17 cellular contexts compared by ENCODE assay signal in genomic region chr13:44930280-44930679, GRCh38. TPM values are rescaled to one million over a fixed set of nuclear protein-coding genes. Genes with fewer than 3 reads are reported as not detected.
DNase-seq lines count a peak whose midpoint lies in the region; ATAC-seq, FAIRE-seq and TF ChIP-seq lines count a peak whose summit lies in the region.
"Had no signal": no experiment of that assay in that cellular context is flagged by ENCODE, and none has a peak within 500 bp of the region (broad histone marks: within the 10 kb centered on the region; RNA-seq: fewer than 3 reads in every experiment).

No MANE protein-coding gene starts in this region.

- H3K4me2 ChIP-seq in H1 (ENCODE audit: insufficient read depth in 1 of 2, low read depth in 2 of 2, low read length in 2 of 2) (no peak overlapping the region), SK-N-SH (no peak overlapping the region), trophoblast cell (ENCODE audit: low read length) (no peak overlapping the region)

- H4K8ac ChIP-seq in H1 (ENCODE audit: extremely low read depth, insufficient read depth, low read length): no peak overlapping the region
- H4K8ac ChIP-seq in trophoblast cell (ENCODE audit: low read depth, low read length): no peak overlapping the region

- TF ChIP-seq RAD21 in H1 (IDR thresholded peaks at IDR 0.05 in 1 of 2, conservative IDR thresholded peaks at IDR 0.05 in 1 of 2; ENCODE audit: low read depth in 2 of 2, low read length in 2 of 2) (no peak), SK-N-SH (IDR thresholded peaks at IDR 0.05; ENCODE audit: low read length) (no peak)

- H3K9ac ChIP-seq in H1 (replicated peaks in 1 of 4; ENCODE audit: extremely low read depth in 1 of 4, low read depth in 3 of 4, low read length in 3 of 4): no peak overlapping the region
- H3K9ac ChIP-seq in SK-N-SH: no peak overlapping the region
- no peak overlapping the region for H3K9ac ChIP-seq in trophoblast cell (ENCODE audit: low read length)

- no peaks in the 10 kb centered on the region for H3K23me2 ChIP-seq in H1 (ENCODE audit: low read depth, low read length)

- H3K27ac ChIP-seq in H1 (ENCODE audit: low read depth, low read length): no peak overlapping the region
- H3K27ac ChIP-seq in SK-N-SH (ENCODE audit: low read depth in 2 of 2, low read length in 1 of 2): no peak overlapping the region
- H3K27ac ChIP-seq in trophoblast cell (ENCODE audit: low read depth, low read length): no peak overlapping the region

- H2BK5ac ChIP-seq in H1 (ENCODE audit: low read depth, low read length) (no peak overlapping the region), trophoblast cell (ENCODE audit: low read depth, low read length, poor library complexity) (no peak overlapping the region)

- no peaks in the 10 kb centered on the region for H3K9me3 Mint-ChIP-seq in stimulated activated effector memory CD8-positive, alpha-beta T cell treated with anti-CD3 and anti-CD28 coated beads, Interleukin-12 subunit alpha, Interleukin-12 subunit beta, amount 100 ng/mL, for 72 hours

- H3K18ac ChIP-seq in H1 (ENCODE audit: extremely low read depth, low read length) (no peak overlapping the region), trophoblast cell (ENCODE audit: low read length) (no peak overlapping the region)

- peaks cover 0 to 6% (median 0%) of the 10 kb centered on the region in 4 experiments; a peak in 2 of 7 replicates for H3K4me1 ChIP-seq in H1 (replicated peaks in 1 of 4; ENCODE audit: control insufficient read depth in 3 of 4, insufficient read depth in 4 of 4, low read length in 3 of 4)
- H3K4me1 ChIP-seq in SK-N-SH (ENCODE audit: control insufficient read depth in 1 of 2, insufficient read depth in 2 of 2, low read depth in 1 of 2, low read length in 1 of 2): peaks cover 13 to 29% of the 10 kb centered on the region in 2 experiments
- peaks cover 0 to 5% of the 10 kb centered on the region in 2 experiments for H3K4me1 ChIP-seq in trophoblast cell (ENCODE audit: control insufficient read depth in 1 of 2, insufficient read depth in 2 of 2, low read length in 2 of 2)
- H3K4me1 ChIP-seq: Caco-2, HAP-1 had no signal

- H2AK5ac ChIP-seq in H1 (ENCODE audit: low read depth, low read length) (no peak overlapping the region), trophoblast cell (ENCODE audit: low read length) (no peak overlapping the region)

- no peak overlapping the region for H2BK20ac ChIP-seq in H1 (ENCODE audit: low read length)

- H3K9me3 ChIP-seq in H1 (ENCODE audit: insufficient read depth in 2 of 2, low read depth in 1 of 2, low read length in 1 of 2): no peaks in the 10 kb centered on the region
- no peaks in the 10 kb centered on the region for H3K9me3 ChIP-seq in SK-N-SH
- no peaks in the 10 kb centered on the region for H3K9me3 ChIP-seq in trophoblast cell (ENCODE audit: insufficient read depth, low read depth, low read length)
- H3K9me3 ChIP-seq: Caco-2, HAP-1 had no signal

- H3K79me2 ChIP-seq in H1 (ENCODE audit: control insufficient read depth in 1 of 2, insufficient read depth in 2 of 2, low read length in 2 of 2): no peaks in the 10 kb centered on the region
- no peaks in the 10 kb centered on the region for H3K79me2 ChIP-seq in SK-N-SH (ENCODE audit: insufficient read depth)
- no peaks in the 10 kb centered on the region for H3K79me2 ChIP-seq in trophoblast cell (ENCODE audit: control insufficient read depth, insufficient read depth, low read length, poor library complexity)

- peak; percentile 18 for DNase-seq in NCI-H69 (lab: John Stamatoyannopoulos, UW)
- DNase-seq in H1 (ENCODE audit: low read depth in 1 of 2, low spot score in 2 of 2): no peak
- peak; percentile 20 for DNase-seq in myocyte (ENCODE audit: low read depth)
- DNase-seq in stimulated activated effector memory CD8-positive, alpha-beta T cell treated with anti-CD3 and anti-CD28 coated beads, Interleukin-12 subunit alpha, Interleukin-12 subunit beta, amount 100 ng/mL, for 72 hours (ENCODE audit: low spot score in 2 of 2): no peak
- DNase-seq in cerebellar cortex (ENCODE audit: low spot score): no peak
- no peak for DNase-seq in SK-N-SH
- no peak for DNase-seq in activated T-cell treated with anti-CD3 and anti-CD28 coated beads for 4 hours
- no peak for DNase-seq in trophoblast cell
- DNase-seq: AML-193; Caco-2; MV-4-11; NCI-H1436 treated with DMSO at 0.1 percent for 48 hours; NCI-H2081; NCI-H524 treated with DMSO at 0.1 percent for 48 hours; NK-92 treated with Interleukin-12 subunit alpha and Interleukin-12 subunit beta, amount 100 ng/mL, for 24 hours had no signal

- no peak overlapping the region for H3K4me3 Mint-ChIP-seq in stimulated activated effector memory CD8-positive, alpha-beta T cell treated with anti-CD3 and anti-CD28 coated beads, Interleukin-12 subunit alpha, Interleukin-12 subunit beta, amount 100 ng/mL, for 72 hours

- no peak overlapping the region for H2BK15ac ChIP-seq in H1 (ENCODE audit: low read length)

- no peak overlapping the region for H3K4ac ChIP-seq in H1 (replicated peaks; ENCODE audit: insufficient read length, low read depth, low read length)
- no peak overlapping the region for H3K4ac ChIP-seq in trophoblast cell (ENCODE audit: low read depth, low read length)

- no peak overlapping the region for H4K12ac ChIP-seq in trophoblast cell (ENCODE audit: low read depth, low read length)

- no peak overlapping the region for H4K91ac ChIP-seq in H1 (replicated peaks; ENCODE audit: insufficient read length, low read length)
- no peak overlapping the region for H4K91ac ChIP-seq in trophoblast cell (ENCODE audit: low read depth, low read length)

- TF ChIP-seq POLR2A in H1 (IDR thresholded peaks at IDR 0.05; ENCODE audit: control extremely low read depth in 1 of 2, low read depth in 2 of 2, low read length in 2 of 2): no peak

- no peaks in the 10 kb centered on the region for H4K20me1 ChIP-seq in H1 (replicated peaks in 1 of 2; ENCODE audit: control insufficient read depth in 1 of 2, insufficient read depth in 2 of 2, low read length in 2 of 2)
- H4K20me1 ChIP-seq in SK-N-SH (ENCODE audit: insufficient read depth): no peaks in the 10 kb centered on the region

- WGBS in H1 (ENCODE audit: extremely low coverage in 1 of 2, insufficient coverage in 1 of 2, insufficient read length in 1 of 2, insufficient replicate concordance in 2 of 2, low coverage in 1 of 2, low lambda C conversion rate in 2 of 2, missing lambda C conversion rate in 1 of 2), 2 experiments: 92% methylated on average over 3 of the region's 3 CpGs; no CpG with 5 or more reads in 1 of the 2 experiments
- WGBS in SK-N-SH (ENCODE audit: low lambda C conversion rate): 88% methylated on average over 3 of the region's 3 CpGs
- WGBS in trophoblast cell (ENCODE audit: extremely low coverage, insufficient coverage, insufficient read length): no CpG with 5 or more reads among the region's 3 CpGs

- TF ChIP-seq EP300 in H1 (IDR thresholded peaks at IDR 0.05; ENCODE audit: borderline replicate concordance in 1 of 2, low read depth in 2 of 2, low read length in 2 of 2) (no peak), SK-N-SH (IDR thresholded peaks at IDR 0.05; ENCODE audit: borderline replicate concordance in 1 of 2, low read depth in 1 of 2, low read length in 1 of 2) (no peak)

- H4K5ac ChIP-seq in H1 (ENCODE audit: insufficient read length, low read depth, low read length): no peak overlapping the region

- peaks cover 7% of the 10 kb centered on the region for H3K4me1 Mint-ChIP-seq in stimulated activated effector memory CD8-positive, alpha-beta T cell treated with anti-CD3 and anti-CD28 coated beads, Interleukin-12 subunit alpha, Interleukin-12 subunit beta, amount 100 ng/mL, for 72 hours

- POLR2A ChIA-PET in H1 (lab: Charles Lee; ENCODE audit: partially characterized antibody) (interaction anchor here (1.3 kb wide), 2 partner anchors 9 to 12 kb away, joined by 3 read pairs; no protein-coding TSS in a partner anchor), SK-N-SH (lab: Yijun Ruan, JAX) (no interaction called here)

- H3K27ac Mint-ChIP-seq in stimulated activated effector memory CD8-positive, alpha-beta T cell treated with anti-CD3 and anti-CD28 coated beads, Interleukin-12 subunit alpha, Interleukin-12 subunit beta, amount 100 ng/mL, for 72 hours: peak overlapping the region; percentile 30

- H3K14ac ChIP-seq in H1 (ENCODE audit: insufficient read length) (no peak overlapping the region), trophoblast cell (ENCODE audit: low read length) (no peak overlapping the region)

- H3K79me1 ChIP-seq in H1 (ENCODE audit: low read depth, low read length): no peaks in the 10 kb centered on the region
- H3K79me1 ChIP-seq in trophoblast cell (ENCODE audit: low read length): no peaks in the 10 kb centered on the region

- TF ChIP-seq CTCF in H1 (IDR thresholded peaks at IDR 0.05; ENCODE audit: control extremely low read depth in 1 of 3, insufficient read depth in 1 of 3, low read depth in 1 of 3, low read length in 3 of 3) (no peak), SK-N-SH (IDR thresholded peaks at IDR 0.05) (no peak)

- H2AFZ ChIP-seq in H1 (ENCODE audit: low read length): 0 out of 2 replicates have a peak overlapping the region, but pooled peaks have one; percentile 3
- no peak overlapping the region for H2AFZ ChIP-seq in SK-N-SH (ENCODE audit: low read depth)
- no peak overlapping the region for H2AFZ ChIP-seq in trophoblast cell (ENCODE audit: insufficient read depth, low read length, poor library complexity)

- H2BK120ac ChIP-seq in H1 (replicated peaks; ENCODE audit: low read depth, low read length) (no peak overlapping the region), trophoblast cell (ENCODE audit: insufficient read depth, low read length, poor library complexity) (no peak overlapping the region)

- H3K56ac ChIP-seq in H1 (replicated peaks; ENCODE audit: insufficient read length, low read depth, low read length): no peak overlapping the region

- no peak for ATAC-seq in stimulated activated effector memory CD8-positive, alpha-beta T cell treated with anti-CD3 and anti-CD28 coated beads, Interleukin-12 subunit alpha, Interleukin-12 subunit beta, amount 100 ng/mL, for 72 hours
- ATAC-seq: Right ventricle myocardium inferior had no signal

- H3K36me3 ChIP-seq in H1 (ENCODE audit: control insufficient read depth in 2 of 4, insufficient read depth in 4 of 4, low read length in 3 of 4): no peaks in the 10 kb centered on the region
- H3K36me3 ChIP-seq in SK-N-SH (replicated peaks in 1 of 2; ENCODE audit: control insufficient read depth in 1 of 2, insufficient read depth in 2 of 2, low read length in 1 of 2): no peaks in the 10 kb centered on the region
- no peaks in the 10 kb centered on the region for H3K36me3 ChIP-seq in trophoblast cell (ENCODE audit: control insufficient read depth in 1 of 2, insufficient read depth in 2 of 2, low read length in 2 of 2)
- H3K36me3 ChIP-seq: HAP-1 had no signal

- H3K9me2 ChIP-seq in SK-N-SH: no peaks in the 10 kb centered on the region

- H3K36me3 Mint-ChIP-seq in stimulated activated effector memory CD8-positive, alpha-beta T cell treated with anti-CD3 and anti-CD28 coated beads, Interleukin-12 subunit alpha, Interleukin-12 subunit beta, amount 100 ng/mL, for 72 hours: peaks cover 5% of the 10 kb centered on the region

- H3K27me3 ChIP-seq in H1 (replicated peaks in 1 of 4; ENCODE audit: control insufficient read depth in 3 of 4, extremely low read depth in 1 of 4, insufficient read depth in 3 of 4, low read length in 3 of 4): no peaks in the 10 kb centered on the region
- no peaks in the 10 kb centered on the region for H3K27me3 ChIP-seq in SK-N-SH (ENCODE audit: insufficient read depth)
- no peaks in the 10 kb centered on the region for H3K27me3 ChIP-seq in trophoblast cell (ENCODE audit: insufficient read depth, low read length)

- no peak overlapping the region; the same call in 1 of the 2 replicates for H2BK12ac ChIP-seq in H1 (ENCODE audit: low read depth, low read length)
- H2BK12ac ChIP-seq in trophoblast cell (ENCODE audit: low read length): no peak overlapping the region

- H3K4me3 ChIP-seq in H1 (ENCODE audit: extremely low read depth in 1 of 4, insufficient read depth in 2 of 4, low read depth in 3 of 4, low read length in 4 of 4) (no peak overlapping the region), SK-N-SH (ENCODE audit: low read depth in 2 of 2, low read length in 1 of 2) (no peak overlapping the region), trophoblast cell (ENCODE audit: low read depth, low read length) (no peak overlapping the region)
- H3K4me3 ChIP-seq: HAP-1 had no signal

- CTCF ChIA-PET in H1 (lab: Charles Lee; ENCODE audit: partially characterized antibody): interaction anchor here (1.0 kb wide), 2 partner anchors 13 to 24 kb away, joined by 3 read pairs; no protein-coding TSS in a partner anchor
- CTCF ChIA-PET in SK-N-SH (lab: Yijun Ruan, JAX): interaction anchor here (0.9 to 1.3 kb wide), 2 partner anchors 25 to 32 kb away, joined by 3 read pairs; no protein-coding TSS in a partner anchor

- peaks cover 17% of the 10 kb centered on the region for H3F3A ChIP-seq in SK-N-SH (replicated peaks; ENCODE audit: insufficient read depth)

- H3K23ac ChIP-seq in H1 (ENCODE audit: insufficient read length) (no peak overlapping the region), trophoblast cell (ENCODE audit: low read length) (no peak overlapping the region)

- FAIRE-seq in H1 (lab: Jason Lieb, UNC): no peak

RNA-seq across cellular contexts. Expression of gene NUFIP1, which starts 59.0 kb away (rescaled TPM):
- 16.6 and 17.0 TPM in 2 replicates for total RNA-seq in H1 (2021; fragmentation: NEBNext Ultra II Directional; extraction: Animal tissue kit (Norgen Biotek cat#: 25700))
- polyA plus RNA-seq in H1 (2011; rRNA removed): 4.6 and 5.3 TPM in 2 replicates
- 5.9 TPM for polyA plus RNA-seq in H1 (2011; cell fraction: cytosol; rRNA removed)
- polyA plus RNA-seq in H1 (2011; cell fraction: nucleus; rRNA removed): 4.4 TPM
- polyA plus RNA-seq in H1 (2012, experiment 1 of 2): 9.0 to 13.2 TPM (median 9.5 TPM) in 4 replicates
- 1.8 TPM for polyA plus RNA-seq in H1 (2012, experiment 2 of 2)
- polyA plus RNA-seq in H1 (2013, experiment 1 of 2): 14.3 TPM
- polyA plus RNA-seq in H1 (2013, experiment 2 of 2): 14.5 TPM
- 2.8 and 3.6 TPM in 2 replicates for polyA minus RNA-seq in H1 (2011; rRNA and poly(A)+ RNA removed)
- 4.8 TPM for polyA minus RNA-seq in H1 (2011; cell fraction: cytosol; rRNA and poly(A)+ RNA removed)
- 6.4 TPM for polyA minus RNA-seq in H1 (2011; cell fraction: nucleus; rRNA and poly(A)+ RNA removed)
- total RNA-seq in myocyte: 4.5 and 5.6 TPM in 2 replicates
- 3.4 TPM for polyA plus RNA-seq in myocyte (2012)
- polyA plus RNA-seq in SK-N-SH (2012; rRNA removed): 1.8 and 1.9 TPM in 2 replicates
- polyA plus RNA-seq in SK-N-SH (2012; cell fraction: cytosol; rRNA removed): 3.7 and 4.4 TPM in 2 replicates
- polyA plus RNA-seq in SK-N-SH (2012; cell fraction: nucleus; rRNA removed): 1.7 and 2.4 TPM in 2 replicates
- polyA plus RNA-seq in trophoblast cell (2013): 7.3 and 7.7 TPM in 2 replicates

RNA-seq across cellular contexts. Expression of gene GPALPP1, which starts 59.1 kb away (rescaled TPM):
- total RNA-seq in H1 (2021; fragmentation: NEBNext Ultra II Directional; extraction: Animal tissue kit (Norgen Biotek cat#: 25700)): 26.1 and 30.2 TPM in 2 replicates
- polyA plus RNA-seq in H1 (2011; rRNA removed): 8.5 and 11.0 TPM in 2 replicates
- polyA plus RNA-seq in H1 (2011; cell fraction: cytosol; rRNA removed): 14.3 TPM
- 20.5 TPM for polyA plus RNA-seq in H1 (2011; cell fraction: nucleus; rRNA removed)
- polyA plus RNA-seq in H1 (2012, experiment 1 of 2): 14.7 to 23.0 TPM (median 16.8 TPM) in 4 replicates
- polyA plus RNA-seq in H1 (2012, experiment 2 of 2): 6.3 TPM
- polyA plus RNA-seq in H1 (2013, experiment 1 of 2): 31.0 TPM
- polyA plus RNA-seq in H1 (2013, experiment 2 of 2): 27.9 TPM
- polyA minus RNA-seq in H1 (2011; rRNA and poly(A)+ RNA removed): 13.7 TPM in 2 replicates
- polyA minus RNA-seq in H1 (2011; cell fraction: cytosol; rRNA and poly(A)+ RNA removed): 19.8 TPM
- polyA minus RNA-seq in H1 (2011; cell fraction: nucleus; rRNA and poly(A)+ RNA removed): 49.9 TPM
- 27.5 and 30.7 TPM in 2 replicates for total RNA-seq in myocyte
- polyA plus RNA-seq in myocyte (2012): 13.8 TPM
- 11.7 and 16.6 TPM in 2 replicates for polyA plus RNA-seq in SK-N-SH (2012; rRNA removed)
- 16.4 and 18.1 TPM in 2 replicates for polyA plus RNA-seq in SK-N-SH (2012; cell fraction: cytosol; rRNA removed)
- 25.3 and 39.5 TPM in 2 replicates for polyA plus RNA-seq in SK-N-SH (2012; cell fraction: nucleus; rRNA removed)
- polyA plus RNA-seq in trophoblast cell (2013): 20.4 and 21.5 TPM in 2 replicates

Comparison
In these comparisons a context has a peak if more than half of its experiments do, and no peak if none do; other contexts are left out.
1. DNase-seq: peak in NCI-H69 (single experiment) and myocyte (single experiment); none in H1 (0 of 2), stimulated activated effector memory CD8-positive, alpha-beta T cell treated with anti-CD3 and anti-CD28 coated beads, Interleukin-12 subunit alpha, Interleukin-12 subunit beta, amount 100 ng/mL, for 72 hours (0 of 2), cerebellar cortex (single experiment), SK-N-SH (single experiment), activated T-cell treated with anti-CD3 and anti-CD28 coated beads for 4 hours (single experiment) and trophoblast cell (0 of 2).